9 cellular contexts compared by ENCODE assay signal in the genomic region with DNA sequence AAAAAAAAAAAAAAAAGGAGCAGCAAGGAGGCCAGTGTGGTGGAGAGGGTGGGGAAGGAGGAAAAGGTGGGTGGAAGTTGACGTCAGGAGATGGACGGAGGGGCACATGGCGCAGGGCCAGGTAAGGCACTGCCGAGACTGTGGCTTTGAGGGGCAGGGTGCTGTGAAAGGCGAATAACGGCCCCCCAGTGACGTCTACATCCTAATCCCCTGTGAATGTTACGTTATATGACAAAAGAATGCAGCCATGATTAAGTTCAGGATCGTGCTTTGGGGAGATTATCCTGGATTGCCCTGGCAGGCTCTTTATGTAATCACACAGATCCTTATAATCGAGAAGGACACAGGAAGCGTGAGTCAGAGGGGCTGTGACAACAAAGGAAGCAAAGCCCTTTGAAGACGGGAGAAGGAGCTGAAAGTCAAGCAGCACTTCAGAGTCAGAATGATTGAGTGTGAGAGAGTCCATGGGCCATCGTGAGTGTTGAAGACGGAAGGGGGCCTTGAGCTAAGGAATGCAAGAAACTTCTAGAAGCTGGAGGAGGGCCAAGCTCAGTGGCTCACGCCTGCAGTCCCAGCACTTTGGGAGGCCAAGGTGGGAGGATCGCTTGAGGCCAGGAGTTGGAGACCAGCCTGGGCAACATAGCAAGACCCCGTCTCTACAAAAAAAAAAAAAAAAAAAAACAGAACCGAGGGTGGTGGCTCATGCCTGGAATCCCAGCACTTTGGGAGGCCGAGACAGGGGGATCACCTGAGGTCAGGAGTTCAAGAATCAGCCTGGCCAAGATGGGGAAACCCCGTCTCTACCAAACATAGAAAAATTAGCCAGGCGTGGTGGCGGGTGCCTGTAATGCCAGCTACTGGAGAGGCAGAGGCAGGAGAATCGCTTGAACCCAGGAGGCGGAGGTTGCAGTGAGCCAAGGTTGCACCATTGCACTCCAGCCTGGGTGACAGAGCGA. TPM values are rescaled to one million over a fixed set of nuclear protein-coding genes. Genes with fewer than 3 reads are reported as not detected.
DNase-seq lines count a peak whose midpoint lies in the region; ATAC-seq, FAIRE-seq and TF ChIP-seq lines count a peak whose summit lies in the region.
"Had no signal": no experiment of that assay in that cellular context is flagged by ENCODE, and none has a peak within 500 bp of the region (broad histone marks: within the 10 kb centered on the region; RNA-seq: fewer than 3 reads in every experiment).

No MANE protein-coding gene starts in this region.

- H3K4me1 ChIP-seq in breast epithelium (no peaks in the 10 kb centered on the region), adrenal gland (replicated peaks in 1 of 2) (peaks cover 14 to 25% of the 10 kb centered on the region in 2 donors)

- DNase-seq in MCF 10A (ENCODE audit: unreplicated experiment) (peak; percentile 83), breast epithelium (ENCODE audit: low spot score in 2 of 2) (no peak), adrenal gland (peak; percentile 74 to 92 (median 86)), kidney epithelial cell (ENCODE audit: low read depth) (peak; percentile 63), urothelium cell line (ENCODE audit: low spot score) (peak; percentile 68), SK-N-DZ (ENCODE audit: low spot score) (no peak)
- DNase-seq in CD4-positive, alpha-beta T cell, result no peak

- H3K36me3 Mint-ChIP-seq in MCF 10A (ENCODE audit: insufficient read depth, unreplicated experiment), result peaks cover 14% of the 10 kb centered on the region
- no peaks in the 10 kb centered on the region for H3K36me3 Mint-ChIP-seq in CD4-positive, alpha-beta T cell (ENCODE audit: low read depth)

- H3K36me3 ChIP-seq in breast epithelium (no peaks in the 10 kb centered on the region), adrenal gland (replicated peaks in 1 of 2) (no peaks in the 10 kb centered on the region), kidney epithelial cell (ENCODE audit: control insufficient read depth, insufficient read depth, low read length) (no peaks in the 10 kb centered on the region)

- no peaks in the 10 kb centered on the region for H3K27me3 Mint-ChIP-seq in MCF 10A (ENCODE audit: insufficient read depth, unreplicated experiment)
- H3K27me3 Mint-ChIP-seq in CD4-positive, alpha-beta T cell, result peaks cover 28% of the 10 kb centered on the region

- no peak overlapping the region for H3K4me3 Mint-ChIP-seq in MCF 10A (ENCODE audit: unreplicated experiment)
- no peak overlapping the region for H3K4me3 Mint-ChIP-seq in CD4-positive, alpha-beta T cell

- H3K4me3 ChIP-seq in breast epithelium, result no peak overlapping the region
- peak overlapping the region in 1 of 4 donors; percentile 6 for H3K4me3 ChIP-seq in adrenal gland
- H3K4me3 ChIP-seq in kidney epithelial cell (ENCODE audit: low read depth, low read length), result no peak overlapping the region

- H3K27me3 ChIP-seq in breast epithelium (no peaks in the 10 kb centered on the region), adrenal gland (no peaks in the 10 kb centered on the region), kidney epithelial cell (ENCODE audit: control insufficient read depth, insufficient read depth, low read length) (no peaks in the 10 kb centered on the region)
- no peaks in the 10 kb centered on the region for H3K27me3 ChIP-seq in CD4-positive, alpha-beta T cell (ENCODE audit: control insufficient read depth, insufficient read depth, low read length)

- H3K27ac ChIP-seq in breast epithelium, result no peak overlapping the region
- H3K27ac ChIP-seq in adrenal gland, result peak overlapping the region; percentile 21 to 90 (median 62)
- no peak overlapping the region for H3K27ac ChIP-seq in CD4-positive, alpha-beta T cell (ENCODE audit: low read depth, low read length)

- no peak for FAIRE-seq in urothelium cell line (lab: Jason Lieb, UNC)

- POLR2A ChIA-PET in MCF 10A (lab: Yijun Ruan, JAX), result interaction anchor here (0.6 to 0.9 kb wide), 3 partner anchors 39 to 111 kb away, joined by 3 read pairs; no protein-coding TSS in a partner anchor
- POLR2A ChIA-PET in CD4-positive, alpha-beta T cell (lab: Charles Lee), result no interaction called here

- ATAC-seq in HG03108 (IDR thresholded peaks at IDR 0.05; ENCODE audit: unreplicated experiment), result no peak
- no peak for ATAC-seq in CD4-positive, alpha-beta T cell (ENCODE audit: poor library complexity)

- BruUV-seq in MCF 10A (replicated peaks; lab: Mats Ljungman, UMichigan), result no TSS peak

- CTCF ChIA-PET in MCF 10A (lab: Yijun Ruan, JAX), result no interaction called here
- CTCF ChIA-PET in CD4-positive, alpha-beta T cell (lab: Charles Lee), result interaction anchor here (1.1 kb wide), 1 partner anchor 86 kb away, joined by 4 read pairs; no protein-coding TSS in a partner anchor

- peaks cover 20% of the 10 kb centered on the region for H3K4me1 Mint-ChIP-seq in MCF 10A (ENCODE audit: insufficient read depth, unreplicated experiment)
- peaks cover 17% of the 10 kb centered on the region for H3K4me1 Mint-ChIP-seq in CD4-positive, alpha-beta T cell (ENCODE audit: low read depth)

- H3K27ac Mint-ChIP-seq in MCF 10A (ENCODE audit: low read depth, unreplicated experiment), result no peak overlapping the region
- no peak overlapping the region for H3K27ac Mint-ChIP-seq in CD4-positive, alpha-beta T cell

- 22 to 26% (median 24%) methylated on average over 24 to 25 of the region's 25 CpGs for WGBS in adrenal gland, 4 donors

- TF ChIP-seq POLR2A in breast epithelium (IDR thresholded peaks at IDR 0.05), result no peak
- no peak for TF ChIP-seq POLR2A in adrenal gland (IDR thresholded peaks at IDR 0.05)

- H3K9me3 Mint-ChIP-seq in MCF 10A (ENCODE audit: unreplicated experiment), result no peaks in the 10 kb centered on the region
- H3K9me3 Mint-ChIP-seq in CD4-positive, alpha-beta T cell, result no peaks in the 10 kb centered on the region

- intact Hi-C loops in MCF 10A (cut with micrococcal nuclease), result no loop called here
- intact Hi-C loops in breast epithelium (cut with DNase I; ENCODE audit: low total_unique reads), result loop anchor here (1.0 kb wide), 1 partner anchor 25 kb away; no protein-coding TSS in a partner anchor
- intact Hi-C loops in adrenal gland (cut with DNase I), result loop anchor here in 1 of 2 donors (5.0 kb wide), 1 partner anchor 37 kb away; no protein-coding TSS in a partner anchor
- intact Hi-C loops in CD4-positive, alpha-beta T cell (cut with DNase I, micrococcal nuclease), result no loop called here

- no peaks in the 10 kb centered on the region for H3K9me3 ChIP-seq in breast epithelium
- H3K9me3 ChIP-seq in adrenal gland (replicated peaks in 1 of 3), result no peaks in the 10 kb centered on the region
- no peaks in the 10 kb centered on the region for H3K9me3 ChIP-seq in CD4-positive, alpha-beta T cell (ENCODE audit: control insufficient read depth, low read length)

- no peak for TF ChIP-seq CTCF in MCF 10A (IDR thresholded peaks at IDR 0.05; ENCODE audit: unreplicated experiment)
- TF ChIP-seq CTCF in breast epithelium (IDR thresholded peaks at IDR 0.05), result no peak
- TF ChIP-seq CTCF in adrenal gland (IDR thresholded peaks at IDR 0.05), result no peak
- TF ChIP-seq CTCF in kidney epithelial cell (IDR thresholded peaks at IDR 0.05; ENCODE audit: insufficient read depth, low read length, poor library complexity, severe bottlenecking), result no peak
- no peak for TF ChIP-seq CTCF in CD4-positive, alpha-beta T cell (IDR thresholded peaks at IDR 0.05)

RNA-seq across cellular contexts. Expression of gene CEACAM16, which starts 13.8 kb away (rescaled TPM):
- total RNA-seq in MCF 10A (2022), result not detected in 2 replicates
- not detected for total RNA-seq in breast epithelium
- total RNA-seq in adrenal gland, result under 1 TPM in 3 of 8 donors, not detected in 5; 0.27 to 0.69 (median 0.30) TPM
- polyA plus RNA-seq in adrenal gland, result 1 to 10 TPM in 1 of 3 donors, under 1 TPM in 1, not detected in 1; 0.57 to 1.4 TPM
- total RNA-seq in kidney epithelial cell, result not detected in 2 replicates
- total RNA-seq in CD4-positive, alpha-beta T cell, result not detected
- not detected in 2 replicates for polyA plus RNA-seq in SK-N-DZ (2014; cell fraction: cytosol; rRNA removed)
- polyA plus RNA-seq in SK-N-DZ (2014; cell fraction: nucleus; rRNA removed), result not detected in 2 replicates
- total RNA-seq: activated CD8-positive, alpha-beta memory T cell treated with anti-CD3 and anti-CD28 coated beads for 36 hours had no signal

RNA-seq across cellular contexts. Expression of gene CEACAM19, which starts 13.9 kb away (rescaled TPM):
- 13.2 and 25.6 TPM in 2 replicates for total RNA-seq in MCF 10A (2022)
- 1 to 10 TPM in 2 of 3 donors, under 1 TPM in 1; 0.96 to 5.3 (median 4.9) TPM for total RNA-seq in breast epithelium
- total RNA-seq in adrenal gland, result 10 to 100 TPM in 1 of 8 donors, 1 to 10 TPM in 7; 1.6 to 11.0 (median 2.7) TPM
- 10 to 100 TPM in 2 of 3 donors, 1 to 10 TPM in 1; 2.2 to 38.2 (median 26.4) TPM for polyA plus RNA-seq in adrenal gland
- 6.4 and 10.5 TPM in 2 replicates for total RNA-seq in kidney epithelial cell
- under 1 TPM; 0.27 to 0.78 TPM for total RNA-seq in CD4-positive, alpha-beta T cell
- polyA plus RNA-seq in SK-N-DZ (2014; cell fraction: cytosol; rRNA removed), result 0.08 and 0.18 TPM in 2 replicates
- 0.07 and 0.75 TPM in 2 replicates for polyA plus RNA-seq in SK-N-DZ (2014; cell fraction: nucleus; rRNA removed)

RNA-seq across cellular contexts. Expression of gene PVR, which starts 41.5 kb away (rescaled TPM):
- 140 and 141 TPM in 2 replicates for total RNA-seq in MCF 10A (2022)
- 10 to 100 TPM in 2 of 3 donors, 1 to 10 TPM in 1; 8.5 to 30.2 (median 22.0) TPM for total RNA-seq in breast epithelium
- 10 to 100 TPM; 31.9 to 51.0 (median 44.6) TPM for total RNA-seq in adrenal gland
- polyA plus RNA-seq in adrenal gland, result 10 to 100 TPM; 28.7 to 56.0 (median 45.0) TPM
- total RNA-seq in kidney epithelial cell, result 176 and 210 TPM in 2 replicates
- total RNA-seq in CD4-positive, alpha-beta T cell, result under 1 TPM; 0.67 to 0.82 TPM
- 16.6 and 18.6 TPM in 2 replicates for polyA plus RNA-seq in SK-N-DZ (2014; cell fraction: cytosol; rRNA removed)
- polyA plus RNA-seq in SK-N-DZ (2014; cell fraction: nucleus; rRNA removed), result 8.1 and 8.3 TPM in 2 replicates

Comparison
In these comparisons a context has a peak if more than half of its experiments do, and no peak if none do; other contexts are left out.
1. DNase-seq: peak in MCF 10A (single experiment), adrenal gland (7 of 7), kidney epithelial cell (single experiment) and urothelium cell line (single experiment); none in breast epithelium (0 of 2), CD4-positive, alpha-beta T cell (0 of 10) and SK-N-DZ (single experiment).
2. H3K27ac ChIP-seq: peak in adrenal gland (5 of 5); none in breast epithelium (0 of 2) and CD4-positive, alpha-beta T cell (single experiment).
3. RNA of gene PVR, which starts 41.5 kb away (total RNA-seq): 176 to 210 TPM in kidney epithelial cell, 140 to 141 TPM in MCF 10A, 31.9 to 51.0 TPM in adrenal gland and 8.5 to 30.2 TPM in breast epithelium; 0.67 to 0.82 TPM in CD4-positive, alpha-beta T cell; every median in the first group is over 4 times any median in the second.